9 cellular contexts compared by ENCODE assay signal in genomic region chr10:16437540-16437894, GRCh38. TPM values are rescaled to one million over a fixed set of nuclear protein-coding genes. Genes with fewer than 3 reads are reported as not detected.
DNase-seq lines count a peak whose midpoint lies in the region; ATAC-seq, FAIRE-seq and TF ChIP-seq lines count a peak whose summit lies in the region.
"Had no signal": no experiment of that assay in that cellular context is flagged by ENCODE, and none has a peak within 500 bp of the region (broad histone marks: within the 10 kb centered on the region; RNA-seq: fewer than 3 reads in every experiment).

No MANE protein-coding gene starts in this region.

- TF ChIP-seq POLR2A in breast epithelium (IDR thresholded peaks at IDR 0.05): no peak

- no peak for DNase-seq in breast epithelium (ENCODE audit: low spot score in 2 of 2)
- DNase-seq in small intestine: no peak

- WGBS in small intestine, 3 donors: 41 to 69% (median 60%) methylated on average over 5 of the region's 5 CpGs

- H3K4me3 ChIP-seq in ACC112 (ENCODE audit: low read depth, low read length): peak overlapping the region; percentile 84
- peak overlapping the region; percentile 60; the same call in 1 of the 2 replicates for H3K4me3 ChIP-seq in HUES48 (ENCODE audit: low read depth, low read length)
- peak overlapping the region; percentile 51 to 72 (median 66) for H3K4me3 ChIP-seq in breast epithelium
- peak overlapping the region; percentile 50 to 66 for H3K4me3 ChIP-seq in muscle layer of colon (ENCODE audit: low read depth in 1 of 2, low read length in 2 of 2)
- peak overlapping the region in 1 of 2 donors; percentile 72 for H3K4me3 ChIP-seq in small intestine (ENCODE audit: low read depth in 1 of 2, low read length in 2 of 2)

- ATAC-seq in HG02938 (IDR thresholded peaks at IDR 0.05; ENCODE audit: unreplicated experiment) (no peak), GM21367 (IDR thresholded peaks at IDR 0.05; ENCODE audit: unreplicated experiment) (no peak), GM18498 (IDR thresholded peaks at IDR 0.05; ENCODE audit: unreplicated experiment) (no peak)

- H3K27me3 ChIP-seq in ACC112 (ENCODE audit: insufficient read depth, low read length) (peaks cover 3% of the 10 kb centered on the region), HUES48 (ENCODE audit: control insufficient read depth, insufficient read depth, low read length) (peaks cover 4% of the 10 kb centered on the region; the same call in 1 of the 2 replicates), breast epithelium (no peaks in the 10 kb centered on the region), muscle layer of colon (ENCODE audit: control insufficient read depth in 1 of 2, insufficient read depth in 2 of 2, low read length in 2 of 2) (no peaks in the 10 kb centered on the region), small intestine (ENCODE audit: control insufficient read depth in 2 of 2, insufficient read depth in 2 of 2, low read length in 2 of 2) (no peaks in the 10 kb centered on the region)

- H3K9ac ChIP-seq in HUES48 (ENCODE audit: low read depth, low read length) (no peak overlapping the region), muscle layer of colon (ENCODE audit: low read length) (no peak overlapping the region)

- no peaks in the 10 kb centered on the region for H3K9me3 ChIP-seq in HUES48 (ENCODE audit: control insufficient read depth, insufficient read depth, low read length)
- H3K9me3 ChIP-seq in breast epithelium: no peaks in the 10 kb centered on the region
- H3K9me3 ChIP-seq in muscle layer of colon (ENCODE audit: low read length): no peaks in the 10 kb centered on the region
- no peaks in the 10 kb centered on the region for H3K9me3 ChIP-seq in small intestine (ENCODE audit: control insufficient read depth, low read depth)

- TF ChIP-seq CTCF in breast epithelium (IDR thresholded peaks at IDR 0.05): no peak

- no peak for FAIRE-seq in small intestine (lab: Jason Lieb, UNC)
- FAIRE-seq: colon had no signal

- H3K27ac ChIP-seq in ACC112 (ENCODE audit: low read depth, low read length): no peak overlapping the region
- no peak overlapping the region for H3K27ac ChIP-seq in HUES48 (ENCODE audit: low read depth, low read length)
- no peak overlapping the region for H3K27ac ChIP-seq in breast epithelium
- no peak overlapping the region for H3K27ac ChIP-seq in muscle layer of colon (ENCODE audit: low read depth, low read length)
- peak overlapping the region in 1 of 2 donors; percentile 95 for H3K27ac ChIP-seq in small intestine (ENCODE audit: low read depth in 1 of 2, low read length in 1 of 2)

- peak overlapping the region; percentile 89 for H2AFZ ChIP-seq in ACC112 (ENCODE audit: low read length, unreplicated experiment)

- peaks cover 25% of the 10 kb centered on the region for H3K4me1 ChIP-seq in ACC112 (ENCODE audit: control insufficient read depth, insufficient read depth, low read length, unreplicated experiment)
- H3K4me1 ChIP-seq in HUES48 (ENCODE audit: control insufficient read depth, insufficient read depth, low read length): peaks cover 4% of the 10 kb centered on the region; the same call in 1 of the 2 replicates
- H3K4me1 ChIP-seq in breast epithelium: peaks cover 0 to 12% of the 10 kb centered on the region in 2 donors
- peaks cover 5% of the 10 kb centered on the region for H3K4me1 ChIP-seq in muscle layer of colon (ENCODE audit: insufficient read depth, low read length)
- peaks cover 3 to 8% of the 10 kb centered on the region in 2 donors for H3K4me1 ChIP-seq in small intestine (ENCODE audit: control insufficient read depth in 2 of 2, insufficient read depth in 1 of 2, low read depth in 1 of 2, low read length in 1 of 2)

- H3K36me3 ChIP-seq in ACC112 (ENCODE audit: insufficient read depth, low read length): no peaks in the 10 kb centered on the region
- no peaks in the 10 kb centered on the region for H3K36me3 ChIP-seq in HUES48 (ENCODE audit: control insufficient read depth, insufficient read depth, low read length)
- no peaks in the 10 kb centered on the region for H3K36me3 ChIP-seq in breast epithelium
- H3K36me3 ChIP-seq in muscle layer of colon (ENCODE audit: insufficient read depth, low read length): no peaks in the 10 kb centered on the region
- H3K36me3 ChIP-seq in small intestine (ENCODE audit: control insufficient read depth in 2 of 2, insufficient read depth in 2 of 2, low read length in 2 of 2): no peaks in the 10 kb centered on the region

- peaks cover 6% of the 10 kb centered on the region for H3K79me2 ChIP-seq in ACC112 (ENCODE audit: control insufficient read depth, insufficient read depth, low read length, unreplicated experiment)

- intact Hi-C loops in breast epithelium (cut with DNase I; ENCODE audit: low total_unique reads): no loop called here

RNA-seq across cellular contexts. Expression of gene PTER, which starts 0.7 kb away (rescaled TPM):
- 10 to 100 TPM; 18.4 to 30.3 (median 22.6) TPM for total RNA-seq in breast epithelium
- polyA plus RNA-seq in small intestine: 10 to 100 TPM in 2 of 3 donors, 1 to 10 TPM in 1; 7.8 to 12.4 (median 10.5) TPM
